Comparison of ENCODE assay signal across 16 cellular contexts in the genomic region with DNA sequence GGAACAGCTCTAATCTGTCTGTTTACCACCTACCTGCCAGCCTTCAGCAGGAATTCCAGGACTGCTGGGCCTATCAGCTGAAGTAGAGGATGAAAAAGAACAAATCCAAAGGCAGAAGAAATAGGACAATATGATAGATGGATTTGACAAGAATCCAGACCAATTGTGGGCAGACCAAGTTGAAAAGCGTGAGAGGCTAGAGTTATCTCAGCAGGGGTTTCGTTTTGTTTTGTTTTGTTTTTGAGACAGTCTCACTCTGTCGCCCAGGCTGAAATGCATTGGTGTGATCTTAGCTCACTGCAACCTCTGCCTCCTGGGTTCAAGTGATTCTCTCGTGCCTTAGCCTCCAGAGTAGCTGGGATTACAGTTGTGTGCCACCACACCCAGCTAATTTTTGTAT.
DNase-seq lines count a peak whose midpoint lies in the region; ATAC-seq and TF ChIP-seq lines count a peak whose summit lies in the region.
"Had no signal": no experiment of that assay in that cellular context is flagged by ENCODE, and none has a peak within 500 bp of the region (broad histone marks: within the 10 kb centered on the region; RNA-seq: fewer than 3 reads in every experiment).

No MANE protein-coding gene starts in this region.

- H3K79me2 ChIP-seq in PC-9 (ENCODE audit: low read depth): no peaks in the 10 kb centered on the region
- H3K79me2 ChIP-seq: hepatocyte had no signal

- ATAC-seq in GM18867 (IDR thresholded peaks at IDR 0.05; ENCODE audit: unreplicated experiment) (peak; percentile 64), GM21447 (IDR thresholded peaks at IDR 0.05; ENCODE audit: unreplicated experiment) (peak; percentile 49), HG03159 (IDR thresholded peaks at IDR 0.05; ENCODE audit: unreplicated experiment) (peak; percentile 46), GM21515 (IDR thresholded peaks at IDR 0.05; ENCODE audit: unreplicated experiment) (no peak)
- ATAC-seq: left ventricle myocardium superior had no signal

- no peak overlapping the region for H3K27ac ChIP-seq in PC-9
- H3K27ac ChIP-seq: hepatocyte, neutrophil, SK-N-MC, testis had no signal

- no peaks in the 10 kb centered on the region for H3F3A ChIP-seq in PC-9 (ENCODE audit: insufficient read depth, low read depth)

- H3K36me3 ChIP-seq in PC-9 (ENCODE audit: low read depth): no peaks in the 10 kb centered on the region
- H3K36me3 ChIP-seq: neutrophil had no signal

- DNase-seq in astrocyte of the hippocampus (ENCODE audit: low read depth, low spot score) (peak; percentile 69), HCEC 1CT (no peak), COR-L47 (lab: John Stamatoyannopoulos, UW) (no peak), PC-9 (no peak)
- DNase-seq: activated CD4-positive, CD25-positive, alpha-beta regulatory T cell treated with anti-CD3 and anti-CD28 coated beads, Interleukin-2, amount 50 U/mL, for 72 hours; activated effector memory CD4-positive, alpha-beta T cell treated with Interleukin-2 at 50 U/mL for 16 hours; C1 segment of cervical spinal cord; left ventricle myocardium superior; testis had no signal

- H3K27me3 ChIP-seq in PC-9 (ENCODE audit: insufficient read depth, low read depth): no peaks in the 10 kb centered on the region
- H3K27me3 ChIP-seq: hepatocyte, neutrophil, testis had no signal

- no peaks in the 10 kb centered on the region for H3K9me2 ChIP-seq in PC-9 (ENCODE audit: insufficient read depth)

- no peak for TF ChIP-seq CTCF in PC-9 (conservative IDR thresholded peaks at IDR 0.05)

- no peak overlapping the region for H3K4me2 ChIP-seq in PC-9
- H3K4me2 ChIP-seq: hepatocyte had no signal

- no peak overlapping the region for H3K4me3 ChIP-seq in PC-9
- H3K4me3 ChIP-seq: hepatocyte, SK-N-MC, testis had no signal

- no peaks in the 10 kb centered on the region for H3K9me3 ChIP-seq in PC-9 (ENCODE audit: insufficient read depth, low read depth)
- H3K9me3 ChIP-seq: neutrophil, testis had no signal

- no peaks in the 10 kb centered on the region for H3K4me1 ChIP-seq in PC-9 (replicated peaks; ENCODE audit: insufficient read depth)
- H3K4me1 ChIP-seq: testis had no signal

- H2AFZ ChIP-seq in PC-9: no peak overlapping the region
- H2AFZ ChIP-seq: hepatocyte had no signal

- intact Hi-C loops in PC-9 (cut with micrococcal nuclease; ENCODE audit: unreplicated experiment): no loop called here

- POLR2A ChIA-PET in PC-9 (lab: Charles Lee; ENCODE audit: unreplicated experiment): no interaction called here

- no peaks in the 10 kb centered on the region for H4K20me1 ChIP-seq in PC-9 (ENCODE audit: insufficient read depth)

- no TSS peak for BruUV-seq in PC-9 (replicated peaks; lab: Mats Ljungman, UMichigan)

- CTCF ChIA-PET in PC-9 (lab: Charles Lee): no interaction called here
